In genomic region chr2:170377469-170378207, GRCh38 we compare ENCODE assay signal across 18 cellular contexts.
DNase-seq lines count a peak whose midpoint lies in the region; ATAC-seq and TF ChIP-seq lines count a peak whose summit lies in the region.
"Had no signal": no experiment of that assay in that cellular context is flagged by ENCODE, and none has a peak within 500 bp of the region (broad histone marks: within the 10 kb centered on the region; RNA-seq: fewer than 3 reads in every experiment).

No MANE protein-coding gene starts in this region.

- H3K4me3 ChIP-seq in AG10803 (ENCODE audit: low read length), result no peak overlapping the region
- H3K4me3 ChIP-seq in OCI-LY1 (ENCODE audit: low read depth, low read length, poor library complexity, severe bottlenecking), result no peak overlapping the region
- no peak overlapping the region for H3K4me3 ChIP-seq in epithelial cell of proximal tubule (ENCODE audit: low read depth, low read length)
- no peak overlapping the region for H3K4me3 ChIP-seq in osteoblast (ENCODE audit: insufficient read depth, low read length)
- H3K4me3 ChIP-seq: BLaER1 treated with 17β-estradiol and CSF1 and Interleukin-3, amounts not matched to agents 10 nM and 100 nM; SJCRH30 had no signal

- H2AFZ ChIP-seq in OCI-LY1 (ENCODE audit: low read length) (no peak overlapping the region), osteoblast (ENCODE audit: low read length) (no peak overlapping the region)
- H2AFZ ChIP-seq: parathyroid adenoma had no signal

- H3K9ac ChIP-seq in OCI-LY1 (ENCODE audit: low read length), result no peak overlapping the region
- H3K9ac ChIP-seq: BLaER1 treated with 17β-estradiol and CSF1 and Interleukin-3, amounts not matched to agents 10 nM and 100 nM; parathyroid adenoma had no signal

- H3K4me1 ChIP-seq in OCI-LY1 (ENCODE audit: insufficient read depth, low read length, severe bottlenecking), result peaks cover 19% of the 10 kb centered on the region
- no peaks in the 10 kb centered on the region for H3K4me1 ChIP-seq in osteoblast (ENCODE audit: insufficient read depth, low read length)
- H3K4me1 ChIP-seq: BLaER1 treated with 17β-estradiol and CSF1 and Interleukin-3, amounts not matched to agents 10 nM and 100 nM; SJCRH30 had no signal

- no peaks in the 10 kb centered on the region for H4K20me1 ChIP-seq in OCI-LY1 (ENCODE audit: insufficient read depth, low read length)
- no peaks in the 10 kb centered on the region for H4K20me1 ChIP-seq in osteoblast (ENCODE audit: insufficient read depth, low read length)

- no peaks in the 10 kb centered on the region for H3K9me2 ChIP-seq in OCI-LY1 (ENCODE audit: low read depth, low read length)

- ATAC-seq in HG02571 (IDR thresholded peaks at IDR 0.05; ENCODE audit: unreplicated experiment), result no peak
- ATAC-seq: activated CD8-positive, alpha-beta T cell treated with anti-CD3 and anti-CD28 coated beads, Interleukin-2, amount 10 ng/mL, durations not matched to agents 7 days and 5 days had no signal

- H3K27me3 ChIP-seq in OCI-LY1 (ENCODE audit: insufficient read depth, low read length) (no peaks in the 10 kb centered on the region), osteoblast (ENCODE audit: insufficient read depth, low read length) (no peaks in the 10 kb centered on the region)
- H3K27me3 ChIP-seq: SJCRH30 had no signal

- no peaks in the 10 kb centered on the region for H3K36me3 ChIP-seq in OCI-LY1 (ENCODE audit: insufficient read depth, low read length)
- H3K36me3 ChIP-seq in osteoblast (ENCODE audit: insufficient read depth, low read length), result no peaks in the 10 kb centered on the region
- H3K36me3 ChIP-seq: BLaER1 treated with 17β-estradiol and CSF1 and Interleukin-3, amounts not matched to agents 10 nM and 100 nM; SJCRH30 had no signal

- no peaks in the 10 kb centered on the region for H3K9me3 ChIP-seq in OCI-LY1 (ENCODE audit: low read length)
- H3K9me3 ChIP-seq in osteoblast (ENCODE audit: low read depth, low read length), result no peaks in the 10 kb centered on the region
- H3K9me3 ChIP-seq: BLaER1 treated with 17β-estradiol and CSF1 and Interleukin-3, amounts not matched to agents 10 nM and 100 nM; SJCRH30 had no signal

- no peak overlapping the region for H3K4me2 ChIP-seq in OCI-LY1 (ENCODE audit: low read length)
- no peak overlapping the region for H3K4me2 ChIP-seq in osteoblast (ENCODE audit: insufficient read depth, low read length)
- H3K4me2 ChIP-seq: BLaER1 treated with 17β-estradiol and CSF1 and Interleukin-3, amounts not matched to agents 10 nM and 100 nM had no signal

- H3F3A ChIP-seq in OCI-LY1 (ENCODE audit: insufficient read depth, low read length), result no peaks in the 10 kb centered on the region

- no peak overlapping the region for H3K27ac ChIP-seq in OCI-LY1 (ENCODE audit: low read depth, low read length, poor library complexity, severe bottlenecking)
- no peak overlapping the region for H3K27ac ChIP-seq in osteoblast (ENCODE audit: low read depth, low read length)
- H3K27ac ChIP-seq: BLaER1 treated with 17β-estradiol and CSF1 and Interleukin-3, amounts not matched to agents 10 nM and 100 nM; parathyroid adenoma; SJCRH30 had no signal

- DNase-seq in AG10803 (ENCODE audit: low read depth) (no peak), epithelial cell of proximal tubule (ENCODE audit: low read depth) (no peak), osteoblast (ENCODE audit: insufficient read length, low spot score, missing footprints) (no peak), SK-N-DZ (ENCODE audit: low spot score) (no peak), COLO668 (lab: John Stamatoyannopoulos, UW; ENCODE audit: unreplicated experiment) (no peak), NCI-H446 treated with DMSO at 0.1 percent for 48 hours (lab: John Stamatoyannopoulos, UW) (no peak)
- DNase-seq: activated CD8-positive, alpha-beta T cell treated with anti-CD3 and anti-CD28 coated beads, Interleukin-2, amount 10 ng/mL, durations not matched to agents 7 days and 5 days; aorta; DMS79; midbrain; NCI-H187 treated with DMSO at 0.1 percent for 48 hours; NCI-H82; SJCRH30; stimulated activated CD4-positive, alpha-beta T cell treated with anti-CD3 and anti-CD28 coated beads, Interleukin-12 subunit alpha, Interleukin-12 subunit beta, amount 100 ng/mL, for 4 hours had no signal

- H3K79me2 ChIP-seq in OCI-LY1 (ENCODE audit: insufficient read depth, low read length) (no peaks in the 10 kb centered on the region), osteoblast (ENCODE audit: insufficient read depth, low read length) (no peaks in the 10 kb centered on the region)
- H3K79me2 ChIP-seq: parathyroid adenoma had no signal

- TF ChIP-seq CTCF in AG10803 (conservative IDR thresholded peaks at IDR 0.05; ENCODE audit: low read length), result peak; percentile 36; the same call in 1 of the 2 replicates
- 0 out of 2 replicates have a peak, but pooled peaks have one; percentile 7 for TF ChIP-seq CTCF in OCI-LY1 (IDR thresholded peaks at IDR 0.05; ENCODE audit: low read length)
- TF ChIP-seq CTCF in epithelial cell of proximal tubule (conservative IDR thresholded peaks at IDR 0.05; ENCODE audit: low read depth, low read length), result peak; percentile 30
- TF ChIP-seq CTCF in osteoblast (IDR thresholded peaks at IDR 0.05; ENCODE audit: extremely low read depth, low read depth, low read length), result peak; percentile 27
